Comparison of ENCODE assay signal across 30 cellular contexts in genomic region chr9:127694890-127695735, GRCh38. TPM values are rescaled to one million over a fixed set of nuclear protein-coding genes. Genes with fewer than 3 reads are reported as not detected.
DNase-seq lines count a peak whose midpoint lies in the region; ATAC-seq and TF ChIP-seq lines count a peak whose summit lies in the region.
"Had no signal": no experiment of that assay in that cellular context is flagged by ENCODE, and none has a peak within 500 bp of the region (broad histone marks: within the 10 kb centered on the region; RNA-seq: fewer than 3 reads in every experiment).

No MANE protein-coding gene starts in this region.

- DNase-seq in activated CD4-positive, alpha-beta T cell treated with anti-CD3 and anti-CD28 coated beads, Interleukin-2, amount 10 ng/mL, durations not matched to agents 7 days and 5 days = no peak
- no peak for DNase-seq in activated CD4-positive, alpha-beta T cell treated with anti-CD3 and anti-CD28 coated beads for 1 hour
- DNase-seq in adipocyte (ENCODE audit: low read depth) = peak; percentile 69
- DNase-seq in foreskin melanocyte = peak; percentile 36
- no peak for DNase-seq in central memory CD4-positive, alpha-beta T cell
- DNase-seq in esophagus squamous epithelium (lab: John Stamatoyannopoulos, UW) = no peak
- DNase-seq: 8988T; activated CD4-positive, alpha-beta T cell treated with anti-CD3 and anti-CD28 coated beads for 36 hours; activated CD8-positive, alpha-beta memory T cell treated with anti-CD3 and anti-CD28 coated beads, Interleukin-2, amount 10 ng/mL, durations not matched to agents 7 days and 5 days; activated naive CD8-positive, alpha-beta T cell treated with anti-CD3 and anti-CD28 coated beads, Interleukin-2, amount 10 ng/mL, durations not matched to agents 7 days and 5 days; brain microvascular endothelial cell; Calu3; left colon; MG63; NCI-H146; NCI-H524 treated with DMSO at 0.1 percent for 48 hours; nephron progenitor cell; posterior cingulate gyrus; stimulated activated naive CD8-positive, alpha-beta T cell treated with anti-CD3 and anti-CD28 coated beads, Interleukin-15, Interleukin-2, amounts not matched to agents 100 U/mL and 50 U/mL, for 24 hours; T1000; transverse colon had no signal

- H3K27me3 ChIP-seq in adipocyte (replicated peaks; ENCODE audit: control insufficient read depth, insufficient read depth, low read length) (no peaks in the 10 kb centered on the region), esophagus squamous epithelium (no peaks in the 10 kb centered on the region)
- H3K27me3 ChIP-seq: brain microvascular endothelial cell, MG63, transverse colon had no signal

- no peak for TF ChIP-seq CTCF in esophagus squamous epithelium (IDR thresholded peaks at IDR 0.05)

- H3K36me3 Mint-ChIP-seq in activated CD4-positive, alpha-beta T cell treated with anti-CD3 and anti-CD28 coated beads, Interleukin-2, amount 10 ng/mL, durations not matched to agents 7 days and 5 days (ENCODE audit: low read depth) = no peaks in the 10 kb centered on the region
- H3K36me3 Mint-ChIP-seq: activated naive CD8-positive, alpha-beta T cell treated with anti-CD3 and anti-CD28 coated beads, Interleukin-2, amount 10 ng/mL, durations not matched to agents 7 days and 5 days; IgD-negative memory B cell had no signal

- POLR2A ChIA-PET in activated CD4-positive, alpha-beta T cell treated with anti-CD3 and anti-CD28 coated beads, Interleukin-2, amount 10 ng/mL, durations not matched to agents 7 days and 5 days (lab: Charles Lee) = no interaction called here

- H3K9me3 Mint-ChIP-seq in activated CD4-positive, alpha-beta T cell treated with anti-CD3 and anti-CD28 coated beads, Interleukin-2, amount 10 ng/mL, durations not matched to agents 7 days and 5 days = no peaks in the 10 kb centered on the region
- H3K9me3 Mint-ChIP-seq: activated naive CD8-positive, alpha-beta T cell treated with anti-CD3 and anti-CD28 coated beads, Interleukin-2, amount 10 ng/mL, durations not matched to agents 7 days and 5 days; activated T-helper 2 cell treated with anti-CD3 and anti-CD28 coated beads, Interferon-gamma antibody, Interleukin-2, Interleukin-4, amounts not matched to agents 10 μg/mL and 5 μg/mL and 100 μg/mL, durations not matched to agents 14 hours and 24 hours and 36 hours; IgD-negative memory B cell had no signal

- H3K36me3 ChIP-seq in adipocyte (ENCODE audit: control insufficient read depth, insufficient read depth, low read length, severe bottlenecking) (peaks cover 27% of the 10 kb centered on the region), esophagus squamous epithelium (peaks cover 0 to 23% (median 0%) of the 10 kb centered on the region in 3 donors)
- H3K36me3 ChIP-seq: brain microvascular endothelial cell, transverse colon had no signal

- no peak for TF ChIP-seq POLR2A in esophagus squamous epithelium (IDR thresholded peaks at IDR 0.05)

- H3K4me1 ChIP-seq in adipocyte (ENCODE audit: control insufficient read depth, insufficient read depth, low read length) (peaks cover 18% of the 10 kb centered on the region), esophagus squamous epithelium (peaks cover 0 to 14% (median 7%) of the 10 kb centered on the region in 3 donors)
- H3K4me1 ChIP-seq: BLaER1 treated with 17β-estradiol and CSF1 and Interleukin-3, amounts not matched to agents 10 nM and 100 nM had no signal

- no peak overlapping the region for H3K27ac ChIP-seq in esophagus squamous epithelium
- H3K27ac ChIP-seq: BLaER1 treated with 17β-estradiol and CSF1 and Interleukin-3, amounts not matched to agents 10 nM and 100 nM; brain microvascular endothelial cell; epithelial cell of prostate; RWPE1; transverse colon had no signal

- no peak overlapping the region for H3K4me3 Mint-ChIP-seq in activated CD4-positive, alpha-beta T cell treated with anti-CD3 and anti-CD28 coated beads, Interleukin-2, amount 10 ng/mL, durations not matched to agents 7 days and 5 days
- H3K4me3 Mint-ChIP-seq: activated CD4-positive, alpha-beta T cell treated with anti-CD3 and anti-CD28 coated beads for 36 hours; activated CD8-positive, alpha-beta memory T cell treated with anti-CD3 and anti-CD28 coated beads, Interleukin-2, amount 10 ng/mL, durations not matched to agents 7 days and 5 days; activated naive CD8-positive, alpha-beta T cell treated with anti-CD3 and anti-CD28 coated beads, Interleukin-2, amount 10 ng/mL, durations not matched to agents 7 days and 5 days; IgD-negative memory B cell; nephron progenitor cell had no signal

- CTCF ChIA-PET in activated CD4-positive, alpha-beta T cell treated with anti-CD3 and anti-CD28 coated beads, Interleukin-2, amount 10 ng/mL, durations not matched to agents 7 days and 5 days (lab: Charles Lee) = interaction anchor here (0.6 to 1.5 kb wide), 2 partner anchors 14 to 131 kb away, joined by 3 to 4 read pairs; no protein-coding TSS in a partner anchor

- H3K9ac ChIP-seq in adipocyte (ENCODE audit: low read length) = no peak overlapping the region
- H3K9ac ChIP-seq: BLaER1 treated with 17β-estradiol and CSF1 and Interleukin-3, amounts not matched to agents 10 nM and 100 nM had no signal

- no peaks in the 10 kb centered on the region for H3K27me3 Mint-ChIP-seq in activated CD4-positive, alpha-beta T cell treated with anti-CD3 and anti-CD28 coated beads, Interleukin-2, amount 10 ng/mL, durations not matched to agents 7 days and 5 days
- H3K27me3 Mint-ChIP-seq: activated CD4-positive, alpha-beta T cell treated with anti-CD3 and anti-CD28 coated beads for 36 hours; activated CD8-positive, alpha-beta memory T cell treated with anti-CD3 and anti-CD28 coated beads, Interleukin-2, amount 10 ng/mL, durations not matched to agents 7 days and 5 days; IgD-negative memory B cell had no signal

- H3K4me1 Mint-ChIP-seq in activated CD4-positive, alpha-beta T cell treated with anti-CD3 and anti-CD28 coated beads, Interleukin-2, amount 10 ng/mL, durations not matched to agents 7 days and 5 days = peaks cover 13% of the 10 kb centered on the region

- no peak for ATAC-seq in HG02884 (IDR thresholded peaks at IDR 0.05; ENCODE audit: unreplicated experiment)
- ATAC-seq in HG03442 (IDR thresholded peaks at IDR 0.05; ENCODE audit: unreplicated experiment) = no peak
- ATAC-seq: activated CD4-positive, alpha-beta T cell treated with anti-CD3 and anti-CD28 coated beads for 36 hours; activated CD8-positive, alpha-beta memory T cell treated with anti-CD3 and anti-CD28 coated beads, Interleukin-2, amount 10 ng/mL, durations not matched to agents 7 days and 5 days; left colon; stimulated activated naive CD8-positive, alpha-beta T cell treated with anti-CD3 and anti-CD28 coated beads, Interleukin-15, Interleukin-2, amounts not matched to agents 100 U/mL and 50 U/mL, for 24 hours had no signal

- peak overlapping the region; percentile 1 for H3K27ac Mint-ChIP-seq in activated CD4-positive, alpha-beta T cell treated with anti-CD3 and anti-CD28 coated beads, Interleukin-2, amount 10 ng/mL, durations not matched to agents 7 days and 5 days
- H3K27ac Mint-ChIP-seq: activated CD4-positive, alpha-beta T cell treated with anti-CD3 and anti-CD28 coated beads for 36 hours; activated CD8-positive, alpha-beta memory T cell treated with anti-CD3 and anti-CD28 coated beads, Interleukin-2, amount 10 ng/mL, durations not matched to agents 7 days and 5 days; activated naive CD8-positive, alpha-beta T cell treated with anti-CD3 and anti-CD28 coated beads, Interleukin-2, amount 10 ng/mL, durations not matched to agents 7 days and 5 days; activated T-helper 2 cell treated with anti-CD3 and anti-CD28 coated beads, Interferon-gamma antibody, Interleukin-2, Interleukin-4, amounts not matched to agents 10 μg/mL and 5 μg/mL and 100 μg/mL, durations not matched to agents 14 hours and 24 hours and 36 hours; IgD-negative memory B cell; nephron progenitor cell had no signal

- intact Hi-C loops in esophagus squamous epithelium (cut with DNase I) = no loop called here

- H3K4me3 ChIP-seq in adipocyte (ENCODE audit: low read length) (no peak overlapping the region), esophagus squamous epithelium (no peak overlapping the region)
- H3K4me3 ChIP-seq: BLaER1 treated with 17β-estradiol and CSF1 and Interleukin-3, amounts not matched to agents 10 nM and 100 nM; MG63; transverse colon had no signal

- 72 to 81% methylated on average over 6 to 8 of the region's 9 CpGs for WGBS in esophagus squamous epithelium, 2 donors

- H3K9me3 ChIP-seq in adipocyte (ENCODE audit: control insufficient read depth, low read length) = no peaks in the 10 kb centered on the region
- H3K9me3 ChIP-seq in esophagus squamous epithelium = no peaks in the 10 kb centered on the region
- H3K9me3 ChIP-seq: MG63, transverse colon had no signal

RNA-seq across cellular contexts. Expression of gene CFAP157, which starts 11.7 kb away (rescaled TPM):
- not detected for total RNA-seq in activated CD4-positive, alpha-beta T cell treated with anti-CD3 and anti-CD28 coated beads, Interleukin-2, amount 10 ng/mL, durations not matched to agents 7 days and 5 days
- under 1 TPM in 1 of 4 donors, not detected in 3; 0.19 TPM for total RNA-seq in esophagus squamous epithelium
- total RNA-seq: activated CD4-positive, alpha-beta T cell treated with anti-CD3 and anti-CD28 coated beads for 36 hours; activated CD8-positive, alpha-beta memory T cell treated with anti-CD3 and anti-CD28 coated beads, Interleukin-2, amount 10 ng/mL, durations not matched to agents 7 days and 5 days; Daoy; dermis microvascular lymphatic vessel endothelial cell; transverse colon had no signal

RNA-seq across cellular contexts. Expression of gene PTRH1, which starts 20.4 kb away (rescaled TPM):
- total RNA-seq in activated CD4-positive, alpha-beta T cell treated with anti-CD3 and anti-CD28 coated beads, Interleukin-2, amount 10 ng/mL, durations not matched to agents 7 days and 5 days = 10 to 100 TPM in 1 of 2 experiments, 1 to 10 TPM in 1; 8.7 to 11.0 TPM
- total RNA-seq in esophagus squamous epithelium = 10 to 100 TPM in 3 of 4 donors, 1 to 10 TPM in 1; 4.5 to 12.6 (median 11.6) TPM

RNA-seq across cellular contexts. Expression of gene TTC16, which starts 20.8 kb away (rescaled TPM):
- total RNA-seq in activated CD4-positive, alpha-beta T cell treated with anti-CD3 and anti-CD28 coated beads, Interleukin-2, amount 10 ng/mL, durations not matched to agents 7 days and 5 days = 1 to 10 TPM; 1.2 to 1.6 TPM
- total RNA-seq in esophagus squamous epithelium = under 1 TPM in 2 of 4 donors, not detected in 2; under 0.01 to 0.23 TPM
- total RNA-seq: Calu3, dermis microvascular lymphatic vessel endothelial cell, transverse colon had no signal

RNA-seq across cellular contexts. Expression of gene TOR2A, which starts 40.0 kb away (rescaled TPM):
- total RNA-seq in activated CD4-positive, alpha-beta T cell treated with anti-CD3 and anti-CD28 coated beads, Interleukin-2, amount 10 ng/mL, durations not matched to agents 7 days and 5 days = 10 to 100 TPM; 21.7 to 24.0 TPM
- total RNA-seq in esophagus squamous epithelium = 10 to 100 TPM; 10.7 to 12.5 (median 11.5) TPM

Comparison
In these comparisons a context has a peak if more than half of its experiments do, and no peak if none do; other contexts are left out.
1. DNase-seq: peak in adipocyte (single experiment) and foreskin melanocyte (single experiment); none in activated CD4-positive, alpha-beta T cell treated with anti-CD3 and anti-CD28 coated beads, Interleukin-2, amount 10 ng/mL, durations not matched to agents 7 days and 5 days (single experiment), activated CD4-positive, alpha-beta T cell treated with anti-CD3 and anti-CD28 coated beads for 1 hour (single experiment), central memory CD4-positive, alpha-beta T cell (single experiment) and esophagus squamous epithelium (single experiment).